Comparison of ENCODE assay signal across 1 cellular context in genomic region chr18:11980555-11981382, GRCh38.
A peak's percentile ranks its signal among the peaks of the same experiment; 100 is the strongest.
TF ChIP-seq lines count a peak whose summit lies in the region.

No MANE protein-coding gene starts in this region.

TF ChIP-seq in HepG2, 621 proteins besides CTCF, POLR2A, EP300 and RAD21 (continued from another document and continues in another):
- TF ChIP-seq ZNF580 (CRISPR knock-in tag; IDR thresholded peaks at IDR 0.05; ENCODE audit: borderline replicate concordance, low read depth), result no peak
- no peak for TF ChIP-seq SNRNP70 (IDR thresholded peaks at IDR 0.05; ENCODE audit: low read depth, low read length)
- no peak; the same call in none of the 2 replicates for TF ChIP-seq PBX3 (CRISPR knock-in tag; IDR thresholded peaks at IDR 0.05; ENCODE audit: borderline replicate concordance)
- no peak for TF ChIP-seq ZNF550 (CRISPR knock-in tag; IDR thresholded peaks at IDR 0.05; ENCODE audit: borderline replicate concordance)
- no peak for TF ChIP-seq ZNF513 (CRISPR knock-in tag; conservative IDR thresholded peaks at IDR 0.05)
- no peak for TF ChIP-seq HHEX (CRISPR knock-in tag; IDR thresholded peaks at IDR 0.05)
- no peak for TF ChIP-seq RBAK (CRISPR knock-in tag; IDR thresholded peaks at IDR 0.05)
- 0 out of 2 replicates have a peak, but pooled peaks have one; percentile 69 for TF ChIP-seq SSRP1 (CRISPR knock-in tag; IDR thresholded peaks at IDR 0.05)
- TF ChIP-seq ZNF652 (CRISPR knock-in tag; IDR thresholded peaks at IDR 0.05; ENCODE audit: borderline replicate concordance, low read depth), result no peak
- 0 out of 2 replicates have a peak, but pooled peaks have one; percentile 51 for TF ChIP-seq ZBTB34 (CRISPR knock-in tag; IDR thresholded peaks at IDR 0.05)
- TF ChIP-seq TRAFD1 (CRISPR knock-in tag; IDR thresholded peaks at IDR 0.05; ENCODE audit: borderline replicate concordance), result no peak
- TF ChIP-seq TP53 (CRISPR knock-in tag; conservative IDR thresholded peaks at IDR 0.05), result peak; percentile 75; the same call in 1 of the 2 replicates
- no peak for TF ChIP-seq ZBTB37 (CRISPR knock-in tag; IDR thresholded peaks at IDR 0.05)
- no peak for TF ChIP-seq HCFC1 (IDR thresholded peaks at IDR 0.05; ENCODE audit: low read depth, low read length)
- no peak; the same call in none of the 2 replicates for TF ChIP-seq ZNF770 (CRISPR knock-in tag; IDR thresholded peaks at IDR 0.05)
- peak; percentile 27; the same call in 1 of the 2 replicates for TF ChIP-seq FOSL1 (CRISPR knock-in tag; IDR thresholded peaks at IDR 0.05; ENCODE audit: borderline replicate concordance)
- 0 out of 2 replicates have a peak, but pooled peaks have one; percentile 66 for TF ChIP-seq TARDBP (CRISPR knock-in tag; IDR thresholded peaks at IDR 0.05)
- TF ChIP-seq IRF1 (CRISPR knock-in tag; IDR thresholded peaks at IDR 0.05; ENCODE audit: low read depth), result no peak
- no peak for TF ChIP-seq ZNF746 (CRISPR knock-in tag; IDR thresholded peaks at IDR 0.05)
- peak; percentile 97 for TF ChIP-seq ZNF687 (CRISPR knock-in tag; IDR thresholded peaks at IDR 0.05)
- peak; percentile 78; the same call in 1 of the 2 replicates for TF ChIP-seq NFAT5 (CRISPR knock-in tag; IDR thresholded peaks at IDR 0.05)
- TF ChIP-seq HOMEZ (CRISPR knock-in tag; IDR thresholded peaks at IDR 0.05; ENCODE audit: low read depth), result no peak; the same call in 1 of the 2 replicates
- 0 out of 2 replicates have a peak, but pooled peaks have one; percentile 39 for TF ChIP-seq ZNF468 (CRISPR knock-in tag; IDR thresholded peaks at IDR 0.05)
- TF ChIP-seq ZXDC (CRISPR knock-in tag; IDR thresholded peaks at IDR 0.05), result no peak
- TF ChIP-seq IKZF1 (IDR thresholded peaks at IDR 0.05), result no peak
